21 cellular contexts compared by ENCODE assay signal in the genomic region with DNA sequence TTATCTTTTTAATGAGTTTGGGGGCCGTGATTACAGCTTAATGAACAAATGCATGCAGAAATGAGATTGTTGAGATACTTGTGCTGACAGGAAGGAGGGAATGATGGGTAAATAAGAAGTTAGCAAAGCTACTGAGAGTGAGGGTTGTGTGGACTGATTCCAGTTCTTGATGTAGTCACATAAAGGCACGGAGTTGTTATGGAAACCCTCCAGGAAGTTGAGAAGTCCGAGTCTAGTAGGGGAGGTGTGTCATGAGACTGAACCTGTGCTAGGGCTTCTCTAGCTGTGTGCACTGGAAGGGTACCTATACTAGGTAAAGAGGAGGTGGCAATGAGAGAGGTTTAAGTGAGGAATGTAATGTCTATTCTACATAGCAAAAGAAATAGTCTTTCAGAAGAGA.
A peak's percentile ranks its signal among the peaks of the same experiment; 100 is the strongest.
DNase-seq lines count a peak whose midpoint lies in the region; ATAC-seq and TF ChIP-seq lines count a peak whose summit lies in the region.
"Had no signal": no experiment of that assay in that cellular context is flagged by ENCODE, and none has a peak within 500 bp of the region (broad histone marks: within the 10 kb centered on the region; RNA-seq: fewer than 3 reads in every experiment).

No MANE protein-coding gene starts in this region.

- H3K9me3 ChIP-seq in SU-DHL-6 (ENCODE audit: insufficient read depth, low read length): no peaks in the 10 kb centered on the region

- no peaks in the 10 kb centered on the region for H3K36me3 ChIP-seq in GM23338 (ENCODE audit: insufficient read depth)
- no peaks in the 10 kb centered on the region for H3K36me3 ChIP-seq in SU-DHL-6 (ENCODE audit: low read length)

- H3K27ac ChIP-seq in GM23338 (ENCODE audit: low read depth) (no peak overlapping the region), SU-DHL-6 (ENCODE audit: low read depth, low read length) (no peak overlapping the region)

- no peaks in the 10 kb centered on the region for H3K27me3 Mint-ChIP-seq in GM23338 (ENCODE audit: insufficient read depth, low read depth, poor library complexity)
- peaks cover 4% of the 10 kb centered on the region for H3K27me3 Mint-ChIP-seq in progenitor cell of endocrine pancreas

- intact Hi-C loops in posterior cingulate gyrus (cut with DNase I): no loop called here

- H3K27ac Mint-ChIP-seq in GM23338 (no peak overlapping the region), progenitor cell of endocrine pancreas (peak overlapping the region; percentile 38)
- H3K27ac Mint-ChIP-seq: CD14-positive monocyte, HFFc6 had no signal

- no peak overlapping the region for H3K4me2 ChIP-seq in GM23338
- no peak overlapping the region for H3K4me2 ChIP-seq in SU-DHL-6 (ENCODE audit: low read depth, low read length, poor library complexity, severe bottlenecking)

- no peaks in the 10 kb centered on the region for H3K79me2 ChIP-seq in GM23338 (replicated peaks; ENCODE audit: insufficient read depth)
- H3K79me2 ChIP-seq in SU-DHL-6 (ENCODE audit: insufficient read depth, low read length): no peaks in the 10 kb centered on the region

- no peak for TF ChIP-seq CTCF in GM23338 (conservative IDR thresholded peaks at IDR 0.05; ENCODE audit: low read depth in 2 of 2)
- TF ChIP-seq CTCF in SU-DHL-6 (IDR thresholded peaks at IDR 0.05; ENCODE audit: insufficient read depth, low read length, poor library complexity, severe bottlenecking): no peak
- TF ChIP-seq CTCF in fibroblast of mammary gland (conservative IDR thresholded peaks at IDR 0.05; ENCODE audit: control insufficient read depth, insufficient read depth, low read depth, low read length): no peak
- no peak for TF ChIP-seq CTCF in progenitor cell of endocrine pancreas (IDR thresholded peaks at IDR 0.05; ENCODE audit: unreplicated experiment)

- H3K4me3 Mint-ChIP-seq in GM23338 (no peak overlapping the region), progenitor cell of endocrine pancreas (ENCODE audit: low read depth) (no peak overlapping the region)
- H3K4me3 Mint-ChIP-seq: CD14-positive monocyte, HFFc6 had no signal

- no peaks in the 10 kb centered on the region for H4K20me1 ChIP-seq in GM23338 (replicated peaks; ENCODE audit: insufficient read depth)
- H4K20me1 ChIP-seq in SU-DHL-6 (ENCODE audit: low read depth, low read length): no peaks in the 10 kb centered on the region

- DNase-seq in GM23338 (ENCODE audit: low spot score) (no peak), fibroblast of mammary gland (ENCODE audit: low read depth) (peak; percentile 17), progenitor cell of endocrine pancreas (ENCODE audit: low spot score, unreplicated experiment) (no peak), posterior cingulate gyrus (no peak), NCI-H526 (lab: John Stamatoyannopoulos, UW) (no peak)
- DNase-seq: H7; HFFc6; Kasumi-1; MM.1S; NCI-H1092; NCI-H1436 treated with DMSO at 0.1 percent for 48 hours; NCI-H1930; NCI-H748 treated with DMSO at 0.1 percent for 48 hours; NK-92 treated with Interleukin-12 subunit alpha and Interleukin-12 subunit beta, amount 100 ng/mL, for 24 hours; SIG-M5 had no signal

- H2AFZ ChIP-seq in GM23338: peak overlapping the region; percentile 80
- H2AFZ ChIP-seq in SU-DHL-6 (ENCODE audit: low read depth, low read length, severe bottlenecking): peak overlapping the region; percentile 34

- no peak overlapping the region for H3K4me3 ChIP-seq in GM23338
- H3K4me3 ChIP-seq in SU-DHL-6 (ENCODE audit: insufficient read depth, low read length, poor library complexity, severe bottlenecking): no peak overlapping the region
- no peak overlapping the region for H3K4me3 ChIP-seq in fibroblast of mammary gland (ENCODE audit: control insufficient read depth, low read depth, low read length)

- H3K36me3 Mint-ChIP-seq in GM23338 (ENCODE audit: low read depth) (no peaks in the 10 kb centered on the region), progenitor cell of endocrine pancreas (ENCODE audit: insufficient read depth) (peaks cover 7% of the 10 kb centered on the region)
- H3K36me3 Mint-ChIP-seq: CD14-positive monocyte had no signal

- H3K9me2 ChIP-seq in GM23338 (ENCODE audit: insufficient read depth) (no peaks in the 10 kb centered on the region), SU-DHL-6 (replicated peaks; ENCODE audit: insufficient read depth, low read length) (no peaks in the 10 kb centered on the region)

- ATAC-seq in GM23338 (no peak), GM18517 (IDR thresholded peaks at IDR 0.05; ENCODE audit: unreplicated experiment) (no peak), GM21737 (IDR thresholded peaks at IDR 0.05; ENCODE audit: unreplicated experiment) (no peak)
- ATAC-seq: Panc1, SK-N-SH treated with all-trans-retinoic acid at 6 μM for 48 hours had no signal

- H3F3A ChIP-seq in GM23338 (replicated peaks; ENCODE audit: low read depth) (no peaks in the 10 kb centered on the region), SU-DHL-6 (ENCODE audit: insufficient read depth) (no peaks in the 10 kb centered on the region)

- H3K9ac ChIP-seq in SU-DHL-6 (ENCODE audit: low read length): no peak overlapping the region

- no peaks in the 10 kb centered on the region for H3K9me3 Mint-ChIP-seq in GM23338
- H3K9me3 Mint-ChIP-seq in progenitor cell of endocrine pancreas (ENCODE audit: low read depth): peaks cover 12% of the 10 kb centered on the region
- H3K9me3 Mint-ChIP-seq: HFFc6 had no signal

- H3K4me1 Mint-ChIP-seq in GM23338 (no peaks in the 10 kb centered on the region; the same call in 2 of the 3 replicates), progenitor cell of endocrine pancreas (ENCODE audit: low read depth) (peaks cover 16% of the 10 kb centered on the region)
- H3K4me1 Mint-ChIP-seq: CD14-positive monocyte had no signal

- H3K4me1 ChIP-seq in GM23338 (ENCODE audit: insufficient read depth): no peaks in the 10 kb centered on the region

- H3K27me3 ChIP-seq in GM23338 (ENCODE audit: insufficient read depth) (no peaks in the 10 kb centered on the region), SU-DHL-6 (ENCODE audit: low read length) (no peaks in the 10 kb centered on the region)

TF ChIP-seq in GM23338, 12 proteins besides CTCF, POLR2A, EP300 and RAD21 (continues in another document):
- TF ChIP-seq CREB1 (CRISPR knock-in tag; IDR thresholded peaks at IDR 0.05; ENCODE audit: low read depth) (no peak), EZH2phosphoT487 (IDR thresholded peaks at IDR 0.05; ENCODE audit: unreplicated experiment) (no peak), NANOG (IDR thresholded peaks at IDR 0.05; ENCODE audit: borderline replicate concordance) (no peak), JUNB (IDR thresholded peaks at IDR 0.05; ENCODE audit: unreplicated experiment) (no peak), POLR2AphosphoS5 (IDR thresholded peaks at IDR 0.05; ENCODE audit: low read depth) (no peak), ZNF331 (CRISPR knock-in tag; IDR thresholded peaks at IDR 0.05; ENCODE audit: low read depth) (no peak)
- TF ChIP-seq, protein P1, sequence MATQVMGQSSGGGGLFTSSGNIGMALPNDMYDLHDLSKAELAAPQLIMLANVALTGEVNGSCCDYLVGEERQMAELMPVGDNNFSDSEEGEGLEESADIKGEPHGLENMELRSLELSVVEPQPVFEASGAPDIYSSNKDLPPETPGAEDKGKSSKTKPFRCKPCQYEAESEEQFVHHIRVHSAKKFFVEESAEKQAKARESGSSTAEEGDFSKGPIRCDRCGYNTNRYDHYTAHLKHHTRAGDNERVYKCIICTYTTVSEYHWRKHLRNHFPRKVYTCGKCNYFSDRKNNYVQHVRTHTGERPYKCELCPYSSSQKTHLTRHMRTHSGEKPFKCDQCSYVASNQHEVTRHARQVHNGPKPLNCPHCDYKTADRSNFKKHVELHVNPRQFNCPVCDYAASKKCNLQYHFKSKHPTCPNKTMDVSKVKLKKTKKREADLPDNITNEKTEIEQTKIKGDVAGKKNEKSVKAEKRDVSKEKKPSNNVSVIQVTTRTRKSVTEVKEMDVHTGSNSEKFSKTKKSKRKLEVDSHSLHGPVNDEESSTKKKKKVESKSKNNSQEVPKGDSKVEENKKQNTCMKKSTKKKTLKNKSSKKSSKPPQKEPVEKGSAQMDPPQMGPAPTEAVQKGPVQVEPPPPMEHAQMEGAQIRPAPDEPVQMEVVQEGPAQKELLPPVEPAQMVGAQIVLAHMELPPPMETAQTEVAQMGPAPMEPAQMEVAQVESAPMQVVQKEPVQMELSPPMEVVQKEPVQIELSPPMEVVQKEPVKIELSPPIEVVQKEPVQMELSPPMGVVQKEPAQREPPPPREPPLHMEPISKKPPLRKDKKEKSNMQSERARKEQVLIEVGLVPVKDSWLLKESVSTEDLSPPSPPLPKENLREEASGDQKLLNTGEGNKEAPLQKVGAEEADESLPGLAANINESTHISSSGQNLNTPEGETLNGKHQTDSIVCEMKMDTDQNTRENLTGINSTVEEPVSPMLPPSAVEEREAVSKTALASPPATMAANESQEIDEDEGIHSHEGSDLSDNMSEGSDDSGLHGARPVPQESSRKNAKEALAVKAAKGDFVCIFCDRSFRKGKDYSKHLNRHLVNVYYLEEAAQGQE (IDR thresholded peaks at IDR 0.05; ENCODE audit: unreplicated experiment): no peak
